26 cellular contexts compared by ENCODE assay signal in the genomic region with DNA sequence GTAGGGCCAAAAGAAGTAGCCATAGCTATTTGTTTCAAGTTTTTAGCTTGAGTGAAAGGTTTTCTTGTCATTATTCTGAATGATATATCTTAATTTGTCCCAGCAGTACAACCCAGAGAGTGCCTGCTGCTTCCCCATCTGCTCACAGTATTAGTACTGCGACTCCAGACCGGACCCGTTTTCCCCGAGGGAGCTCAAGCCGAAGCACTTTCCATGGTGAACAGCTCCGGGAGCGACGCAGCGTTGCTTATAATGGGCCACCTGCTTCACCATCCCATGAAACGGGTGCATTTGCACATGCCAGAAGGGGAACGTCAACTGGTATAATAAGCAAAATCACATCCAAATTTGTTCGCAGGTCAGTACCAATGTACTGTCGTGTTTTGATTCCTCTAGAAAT.
"Had no signal": no experiment of that assay in that cellular context is flagged by ENCODE, and none has a peak within 500 bp of the region (broad histone marks: within the 10 kb centered on the region; RNA-seq: fewer than 3 reads in every experiment).

No MANE protein-coding gene starts in this region.

- DNase-seq: activated CD4-positive, alpha-beta T cell treated with anti-CD3 and anti-CD28 coated beads, Interleukin-2, amount 50 U/mL, for 4 hours; activated CD8-positive, alpha-beta memory T cell treated with anti-CD3 and anti-CD28 coated beads for 24 hours; activated CD8-positive, alpha-beta memory T cell treated with anti-CD3 and anti-CD28 coated beads, Interleukin-2, amount 50 U/mL, for 4 hours; activated naive CD4-positive, alpha-beta T cell; activated T-cell treated with anti-CD3 and anti-CD28 coated beads, Interleukin-2, amount 50 U/mL, for 24 hours; adrenal gland; central memory CD4-positive, alpha-beta T cell; colonic mucosa; effector memory CD8-positive, alpha-beta T cell; hippocampal formation; kidney glomerular epithelial cell; naive thymus-derived CD4-positive, alpha-beta T cell; occipital lobe; sigmoid colon; stimulated activated CD4-positive, alpha-beta T cell treated with anti-CD3 and anti-CD28 coated beads, Interleukin-15, amount 100 ng/mL, for 24 hours; transverse colon had no signal

- H3K4me1 ChIP-seq: adrenal gland, ascending aorta, colonic mucosa, left lung, sigmoid colon, transverse colon had no signal

- H3K9me3 ChIP-seq: adrenal gland, ascending aorta, colonic mucosa, left lung, sigmoid colon, transverse colon had no signal

- H3K36me3 ChIP-seq: adrenal gland, colonic mucosa, left lung, transverse colon had no signal

- H3K27ac ChIP-seq: adrenal gland, ascending aorta, colonic mucosa, left lung, sigmoid colon, transverse colon had no signal

- H3K27me3 ChIP-seq: adrenal gland, ascending aorta, colonic mucosa, dorsolateral prefrontal cortex, left lung, sigmoid colon, transverse colon had no signal

- H3K4me3 ChIP-seq: adrenal gland, ascending aorta, colonic mucosa, dorsolateral prefrontal cortex, left lung, lung, sigmoid colon, smooth muscle cell, transverse colon had no signal

- FAIRE-seq: endothelial cell of umbilical vein, urothelium cell line had no signal

- ATAC-seq: effector memory CD8-positive, alpha-beta T cell; esophagus mucosa; left lung; naive thymus-derived CD4-positive, alpha-beta T cell; stimulated activated memory B cell treated with anti-CD40 and anti-IgM and Interleukin-4, amounts not matched to agents 10 μg/mL and 1 μg/mL and 100 μg/mL, for 72 hours; WTC11 had no signal
